In genomic region chr2:22958281-22958680, GRCh38 we compare ENCODE assay signal across 27 cellular contexts.
"Had no signal": no experiment of that assay in that cellular context is flagged by ENCODE, and none has a peak within 500 bp of the region (broad histone marks: within the 10 kb centered on the region; RNA-seq: fewer than 3 reads in every experiment).

No MANE protein-coding gene starts in this region.

- H3K36me3 ChIP-seq: neural progenitor cell, ovary, spleen, stomach, thoracic aorta, thyroid gland, tibial nerve, upper lobe of left lung, vagina had no signal

- ATAC-seq: natural killer cell; psoas muscle; right cardiac atrium; sciatic nerve; stimulated activated effector memory CD8-positive, alpha-beta T cell treated with anti-CD3 and anti-CD28 coated beads, Interleukin-12 subunit alpha, Interleukin-12 subunit beta, amount 100 ng/mL, for 72 hours; stimulated activated naive B cell treated with anti-CD40 and anti-IgM and Interleukin-4, amounts not matched to agents 10 μg/mL and 1 μg/mL and 100 μg/mL, for 72 hours had no signal

- DNase-seq: natural killer cell; occipital lobe; ovary; posterior cingulate gyrus; psoas muscle; right cardiac atrium; spleen; stimulated activated CD4-positive, alpha-beta T cell treated with anti-CD3 and anti-CD28 coated beads, Interleukin-12 subunit alpha, Interleukin-12 subunit beta, amount 100 ng/mL, for 4 hours; stimulated activated CD4-positive, alpha-beta T cell treated with anti-CD3 and anti-CD28 coated beads, Interleukin-2, amount 100 ng/mL, for 24 hours; stimulated activated CD4-positive, alpha-beta T cell treated with anti-CD3 and anti-CD28 coated beads, Interleukin-2, amount 100 ng/mL, for 48 hours; stimulated activated CD4-positive, alpha-beta T cell treated with anti-CD3 and anti-CD28 coated beads, Interleukin-4, amount 100 ng/mL, for 24 hours; stimulated activated naive B cell treated with anti-CD40 and anti-IgM and Interleukin-4, amounts not matched to agents 10 μg/mL and 1 μg/mL and 100 μg/mL, for 72 hours; stimulated activated naive CD4-positive, alpha-beta T cell treated with Interleukin-2 at 50 U/mL for 16 hours; stomach; thyroid gland; trophoblast cell; upper lobe of left lung had no signal

- H3K9ac ChIP-seq: neural progenitor cell, parathyroid adenoma had no signal

- H3K27me3 ChIP-seq: neural progenitor cell, ovary, spleen, stomach, thyroid gland, tibial nerve, upper lobe of left lung, vagina had no signal

- H3K4me1 ChIP-seq: neural progenitor cell, parathyroid adenoma, psoas muscle, spleen, stomach, thyroid gland, tibial nerve, upper lobe of left lung, vagina had no signal

- FAIRE-seq: urothelium cell line had no signal

- H3K27ac ChIP-seq: neural progenitor cell, ovary, parathyroid adenoma, psoas muscle, skin epidermis, spleen, stomach, thoracic aorta, thyroid gland, tibial nerve, upper lobe of left lung, vagina had no signal

- H3K79me2 ChIP-seq: parathyroid adenoma had no signal

- H2AFZ ChIP-seq: neural progenitor cell, parathyroid adenoma had no signal

- H3K9me3 ChIP-seq: ovary, psoas muscle, spleen, stomach, thoracic aorta, thyroid gland, tibial nerve, upper lobe of left lung, vagina had no signal

- H3K4me2 ChIP-seq: neural progenitor cell, smooth muscle cell had no signal

- H3K4me3 ChIP-seq: neural progenitor cell, ovary, psoas muscle, skin epidermis, smooth muscle cell, spleen, stomach, thoracic aorta, thyroid gland, tibial nerve, upper lobe of left lung, vagina had no signal
